In the genomic region with DNA sequence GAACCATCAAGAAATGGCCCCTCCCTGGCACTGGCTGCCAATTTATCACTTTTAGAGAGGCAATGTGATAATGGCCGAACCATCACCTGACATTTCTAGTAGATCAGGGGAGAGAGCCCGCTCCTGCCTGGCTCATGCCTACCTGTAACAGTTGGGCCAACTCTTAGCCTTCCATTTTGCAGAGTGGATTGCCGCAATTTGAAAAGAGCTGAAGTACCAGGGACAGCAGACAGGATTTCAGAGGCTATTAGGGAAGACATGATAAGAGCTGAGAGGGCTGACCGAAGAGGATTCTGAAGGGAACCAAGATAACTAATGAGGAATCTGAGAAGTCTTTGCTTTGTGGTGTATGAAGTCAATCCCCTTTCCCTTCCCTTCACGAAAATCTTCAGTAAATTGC, we compare ENCODE assay signal across 21 cellular contexts.
DNase-seq lines count a peak whose midpoint lies in the region; ATAC-seq and TF ChIP-seq lines count a peak whose summit lies in the region.
"Had no signal": no experiment of that assay in that cellular context is flagged by ENCODE, and none has a peak within 500 bp of the region (broad histone marks: within the 10 kb centered on the region; RNA-seq: fewer than 3 reads in every experiment).

No MANE protein-coding gene starts in this region.

- no peaks in the 10 kb centered on the region for H3K79me2 ChIP-seq in SK-N-SH (ENCODE audit: insufficient read depth)

- no peak overlapping the region for H3K4me3 Mint-ChIP-seq in endodermal cell
- H3K4me3 Mint-ChIP-seq: B cell; CD4-positive, alpha-beta T cell; CD8-positive, alpha-beta T cell had no signal

- peaks cover 6% of the 10 kb centered on the region for H3K9me3 Mint-ChIP-seq in endodermal cell
- H3K9me3 Mint-ChIP-seq: CD4-positive, alpha-beta T cell had no signal

- H3K27me3 ChIP-seq in SK-N-SH (ENCODE audit: insufficient read depth) (no peaks in the 10 kb centered on the region), endodermal cell (ENCODE audit: control insufficient read depth, insufficient read depth, low read length, poor library complexity, severe bottlenecking) (no peaks in the 10 kb centered on the region), upper lobe of left lung (no peaks in the 10 kb centered on the region)
- H3K27me3 ChIP-seq: BLaER1 treated with 17β-estradiol and CSF1 and Interleukin-3, amounts not matched to agents 10 nM and 100 nM had no signal

- no peak overlapping the region for H3K27ac Mint-ChIP-seq in endodermal cell
- H3K27ac Mint-ChIP-seq: B cell; CD4-positive, alpha-beta T cell; CD8-positive, alpha-beta T cell had no signal

- no peak for TF ChIP-seq CTCF in SK-N-SH (IDR thresholded peaks at IDR 0.05)
- peak; percentile 38 for TF ChIP-seq CTCF in endodermal cell (conservative IDR thresholded peaks at IDR 0.05)
- no peak for TF ChIP-seq CTCF in upper lobe of left lung (IDR thresholded peaks at IDR 0.05)

- no peaks in the 10 kb centered on the region for H3K9me3 ChIP-seq in SK-N-SH
- H3K9me3 ChIP-seq in endodermal cell (ENCODE audit: control insufficient read depth, low read length): peaks cover 7% of the 10 kb centered on the region
- H3K9me3 ChIP-seq in upper lobe of left lung: no peaks in the 10 kb centered on the region
- H3K9me3 ChIP-seq: Caco-2 had no signal

- H3K36me3 ChIP-seq in SK-N-SH (replicated peaks in 1 of 2; ENCODE audit: control insufficient read depth in 1 of 2, insufficient read depth in 2 of 2, low read length in 1 of 2) (no peaks in the 10 kb centered on the region), endodermal cell (ENCODE audit: control insufficient read depth, insufficient read depth, low read length) (no peaks in the 10 kb centered on the region), upper lobe of left lung (no peaks in the 10 kb centered on the region)
- H3K36me3 ChIP-seq: BLaER1 treated with 17β-estradiol and CSF1 and Interleukin-3, amounts not matched to agents 10 nM and 100 nM had no signal

- TF ChIP-seq EP300 in SK-N-SH (IDR thresholded peaks at IDR 0.05; ENCODE audit: borderline replicate concordance in 1 of 2, low read depth in 1 of 2, low read length in 1 of 2): no peak
- TF ChIP-seq EP300 in Ishikawa (IDR thresholded peaks at IDR 0.05; ENCODE audit: borderline replicate concordance): no peak
- TF ChIP-seq EP300 in upper lobe of left lung (IDR thresholded peaks at IDR 0.05): no peak

- H3K4me3 ChIP-seq in SK-N-SH (ENCODE audit: low read depth in 2 of 2, low read length in 1 of 2) (no peak overlapping the region), endodermal cell (ENCODE audit: low read length) (no peak overlapping the region), upper lobe of left lung (no peak overlapping the region)
- H3K4me3 ChIP-seq: A549; BLaER1 treated with 17β-estradiol and CSF1 and Interleukin-3, amounts not matched to agents 10 nM and 100 nM; GM12878 had no signal

- H3K9ac ChIP-seq in SK-N-SH (no peak overlapping the region), endodermal cell (ENCODE audit: extremely low read depth, low read length, poor library complexity, severe bottlenecking) (no peak overlapping the region)
- H3K9ac ChIP-seq: BLaER1 treated with 17β-estradiol and CSF1 and Interleukin-3, amounts not matched to agents 10 nM and 100 nM had no signal

- ATAC-seq in SK-N-SH treated with all-trans-retinoic acid at 6 μM for 48 hours: no peak
- ATAC-seq in upper lobe of left lung (ENCODE audit: low FRiP score in 2 of 2): no peak
- ATAC-seq: A549; CD8-positive, alpha-beta T cell; GM12878 had no signal

- POLR2A ChIA-PET in SK-N-SH (lab: Yijun Ruan, JAX): no interaction called here

- H3K4me1 ChIP-seq in SK-N-SH (ENCODE audit: control insufficient read depth in 1 of 2, insufficient read depth in 2 of 2, low read depth in 1 of 2, low read length in 1 of 2) (no peaks in the 10 kb centered on the region), endodermal cell (ENCODE audit: control insufficient read depth, insufficient read depth, low read length) (peaks cover 2% of the 10 kb centered on the region), upper lobe of left lung (no peaks in the 10 kb centered on the region)
- H3K4me1 ChIP-seq: A549; BLaER1 treated with 17β-estradiol and CSF1 and Interleukin-3, amounts not matched to agents 10 nM and 100 nM; Caco-2 had no signal

- peaks cover 1% of the 10 kb centered on the region for H3K27me3 Mint-ChIP-seq in endodermal cell (ENCODE audit: insufficient read depth)
- H3K27me3 Mint-ChIP-seq: B cell had no signal

- CTCF ChIA-PET in SK-N-SH (lab: Yijun Ruan, JAX): no interaction called here

- no peaks in the 10 kb centered on the region for H4K20me1 ChIP-seq in SK-N-SH (ENCODE audit: insufficient read depth)
- H4K20me1 ChIP-seq: BLaER1 treated with 17β-estradiol and CSF1 and Interleukin-3, amounts not matched to agents 10 nM and 100 nM had no signal

- peaks cover 7% of the 10 kb centered on the region for H3K4me1 Mint-ChIP-seq in endodermal cell
- H3K4me1 Mint-ChIP-seq: B cell had no signal

- H3K27ac ChIP-seq in SK-N-SH (ENCODE audit: low read depth in 2 of 2, low read length in 1 of 2) (no peak overlapping the region), endodermal cell (ENCODE audit: low read depth, low read length) (no peak overlapping the region), upper lobe of left lung (no peak overlapping the region)
- H3K27ac ChIP-seq: 22Rv1; A549; BLaER1 treated with 17β-estradiol and CSF1 and Interleukin-3, amounts not matched to agents 10 nM and 100 nM; C4-2B had no signal

- no peaks in the 10 kb centered on the region for H3F3A ChIP-seq in SK-N-SH (replicated peaks; ENCODE audit: insufficient read depth)

- no peak overlapping the region for H3K4me2 ChIP-seq in SK-N-SH
- H3K4me2 ChIP-seq: A549; BLaER1 treated with 17β-estradiol and CSF1 and Interleukin-3, amounts not matched to agents 10 nM and 100 nM had no signal

- TF ChIP-seq RAD21 in SK-N-SH (IDR thresholded peaks at IDR 0.05; ENCODE audit: low read length) (no peak), Ishikawa (IDR thresholded peaks at IDR 0.05; ENCODE audit: low read depth) (no peak)

- no peaks in the 10 kb centered on the region for H3K9me2 ChIP-seq in SK-N-SH

- 80% methylated on average over 5 of the region's 5 CpGs for WGBS in SK-N-SH (ENCODE audit: low lambda C conversion rate)
- 79 to 85% methylated on average over 2 to 5 of the region's 5 CpGs for WGBS in endodermal cell (ENCODE audit: insufficient coverage in 1 of 2, insufficient read length in 1 of 2), 2 experiments
- WGBS in upper lobe of left lung, 2 donors: 86 to 94% methylated on average over 5 of the region's 5 CpGs

- H3K36me3 Mint-ChIP-seq in endodermal cell (ENCODE audit: low read depth): peaks cover 3% of the 10 kb centered on the region
- H3K36me3 Mint-ChIP-seq: CD8-positive, alpha-beta T cell had no signal

- no peak overlapping the region for H2AFZ ChIP-seq in SK-N-SH (ENCODE audit: low read depth)

- DNase-seq in SK-N-SH: no peak
- no peak for DNase-seq in endodermal cell
- no peak for DNase-seq in NCI-H2081 (lab: John Stamatoyannopoulos, UW)
- DNase-seq in upper lobe of left lung: no peak
- DNase-seq: AML-193; Caco-2; Calu3; CD4-positive, alpha-beta T cell; CD8-positive, alpha-beta T cell; DMS79; DND-41; EL; GDM1 had no signal

- no peak for TF ChIP-seq POLR2A in upper lobe of left lung (IDR thresholded peaks at IDR 0.05)

TF ChIP-seq in SK-N-SH, 30 proteins besides CTCF, POLR2A, EP300 and RAD21 (continues in another document):
- no peak for TF ChIP-seq RFX5 (IDR thresholded peaks at IDR 0.05; ENCODE audit: low read length)

TF ChIP-seq in SK-N-SH treated with all-trans-retinoic acid at 6 μM for 48 hours, 23 proteins besides CTCF, POLR2A, EP300 and RAD21 (continues in another document):
- no peak for TF ChIP-seq RARB (CRISPR knock-in tag; IDR thresholded peaks at IDR 0.05)
- TF ChIP-seq ZFP30 (CRISPR knock-in tag; IDR thresholded peaks at IDR 0.05): no peak
- TF ChIP-seq ARNTL (CRISPR knock-in tag; IDR thresholded peaks at IDR 0.05; ENCODE audit: borderline replicate concordance, low read depth): no peak
- no peak for TF ChIP-seq CSRNP3 (CRISPR knock-in tag; IDR thresholded peaks at IDR 0.05)
- no peak for TF ChIP-seq PPARA (CRISPR knock-in tag; IDR thresholded peaks at IDR 0.05; ENCODE audit: borderline replicate concordance)

TF ChIP-seq in Ishikawa, 13 proteins besides CTCF, POLR2A, EP300 and RAD21:
- TF ChIP-seq, protein P1, sequence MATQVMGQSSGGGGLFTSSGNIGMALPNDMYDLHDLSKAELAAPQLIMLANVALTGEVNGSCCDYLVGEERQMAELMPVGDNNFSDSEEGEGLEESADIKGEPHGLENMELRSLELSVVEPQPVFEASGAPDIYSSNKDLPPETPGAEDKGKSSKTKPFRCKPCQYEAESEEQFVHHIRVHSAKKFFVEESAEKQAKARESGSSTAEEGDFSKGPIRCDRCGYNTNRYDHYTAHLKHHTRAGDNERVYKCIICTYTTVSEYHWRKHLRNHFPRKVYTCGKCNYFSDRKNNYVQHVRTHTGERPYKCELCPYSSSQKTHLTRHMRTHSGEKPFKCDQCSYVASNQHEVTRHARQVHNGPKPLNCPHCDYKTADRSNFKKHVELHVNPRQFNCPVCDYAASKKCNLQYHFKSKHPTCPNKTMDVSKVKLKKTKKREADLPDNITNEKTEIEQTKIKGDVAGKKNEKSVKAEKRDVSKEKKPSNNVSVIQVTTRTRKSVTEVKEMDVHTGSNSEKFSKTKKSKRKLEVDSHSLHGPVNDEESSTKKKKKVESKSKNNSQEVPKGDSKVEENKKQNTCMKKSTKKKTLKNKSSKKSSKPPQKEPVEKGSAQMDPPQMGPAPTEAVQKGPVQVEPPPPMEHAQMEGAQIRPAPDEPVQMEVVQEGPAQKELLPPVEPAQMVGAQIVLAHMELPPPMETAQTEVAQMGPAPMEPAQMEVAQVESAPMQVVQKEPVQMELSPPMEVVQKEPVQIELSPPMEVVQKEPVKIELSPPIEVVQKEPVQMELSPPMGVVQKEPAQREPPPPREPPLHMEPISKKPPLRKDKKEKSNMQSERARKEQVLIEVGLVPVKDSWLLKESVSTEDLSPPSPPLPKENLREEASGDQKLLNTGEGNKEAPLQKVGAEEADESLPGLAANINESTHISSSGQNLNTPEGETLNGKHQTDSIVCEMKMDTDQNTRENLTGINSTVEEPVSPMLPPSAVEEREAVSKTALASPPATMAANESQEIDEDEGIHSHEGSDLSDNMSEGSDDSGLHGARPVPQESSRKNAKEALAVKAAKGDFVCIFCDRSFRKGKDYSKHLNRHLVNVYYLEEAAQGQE (IDR thresholded peaks at IDR 0.05; ENCODE audit: low read depth): peak; percentile 50
- TF ChIP-seq NFIC (IDR thresholded peaks at IDR 0.05) (no peak), EGR1 (IDR thresholded peaks at IDR 0.05) (no peak), CEBPB (IDR thresholded peaks at IDR 0.05) (no peak)
- TF ChIP-seq, protein P2, sequence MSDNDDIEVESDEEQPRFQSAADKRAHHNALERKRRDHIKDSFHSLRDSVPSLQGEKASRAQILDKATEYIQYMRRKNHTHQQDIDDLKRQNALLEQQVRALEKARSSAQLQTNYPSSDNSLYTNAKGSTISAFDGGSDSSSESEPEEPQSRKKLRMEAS (IDR thresholded peaks at IDR 0.05): no peak
